ENCODE assay signal across 8 cellular contexts in genomic region chr15:42919308-42919707, GRCh38. TPM values are rescaled to one million over a fixed set of nuclear protein-coding genes. Genes with fewer than 3 reads are reported as not detected.
DNase-seq lines count a peak whose midpoint lies in the region; ATAC-seq, FAIRE-seq and TF ChIP-seq lines count a peak whose summit lies in the region.

No MANE protein-coding gene starts in this region.

- no peak for TF ChIP-seq CTCF in keratinocyte (optimal IDR thresholded peaks at IDR 0.05 in 1 of 3, IDR thresholded peaks at IDR 0.05 in 1 of 3, conservative IDR thresholded peaks at IDR 0.05 in 1 of 3; ENCODE audit: extremely low read depth in 1 of 3, insufficient read depth in 2 of 3, low read length in 3 of 3)
- TF ChIP-seq CTCF in tibial artery (IDR thresholded peaks at IDR 0.05) = no peak

- H3K79me2 ChIP-seq in keratinocyte (ENCODE audit: control insufficient read depth, insufficient read depth, low read length) = peaks cover 31% of the 10 kb centered on the region

- H3K9ac ChIP-seq in keratinocyte (ENCODE audit: control insufficient read depth, extremely low read depth, insufficient read depth, low read length) = peak overlapping the region; percentile 83

- H3K4me3 Mint-ChIP-seq in activated T-cell treated with anti-CD3 and anti-CD28 coated beads, Interleukin-2, amount 50 U/mL, for 24 hours = peak overlapping the region; percentile 94
- H3K4me3 Mint-ChIP-seq in activated CD8-positive, alpha-beta T cell treated with anti-CD3 and anti-CD28 coated beads, Interleukin-2, amount 10 ng/mL, durations not matched to agents 7 days and 5 days = peak overlapping the region; percentile 92

- DNase-seq in activated T-cell treated with anti-CD3 and anti-CD28 coated beads, Interleukin-2, amount 50 U/mL, for 24 hours = no peak
- no peak for DNase-seq in activated T-cell treated with anti-CD3 and anti-CD28 coated beads, Interleukin-2, amount 50 U/mL, for 48 hours
- no peak for DNase-seq in activated CD8-positive, alpha-beta T cell treated with anti-CD3 and anti-CD28 coated beads, Interleukin-2, amount 10 ng/mL, durations not matched to agents 7 days and 5 days
- DNase-seq in keratinocyte (ENCODE audit: low read depth, low spot score) = no peak
- DNase-seq in tibial artery = no peak
- DNase-seq in NCI-H446 treated with DMSO at 0.1 percent for 48 hours (lab: John Stamatoyannopoulos, UW) = no peak
- no peak for DNase-seq in 8988T

- H3K27me3 Mint-ChIP-seq in activated T-cell treated with anti-CD3 and anti-CD28 coated beads, Interleukin-2, amount 50 U/mL, for 24 hours = no peaks in the 10 kb centered on the region
- peaks cover 2% of the 10 kb centered on the region for H3K27me3 Mint-ChIP-seq in activated CD8-positive, alpha-beta T cell treated with anti-CD3 and anti-CD28 coated beads, Interleukin-2, amount 10 ng/mL, durations not matched to agents 7 days and 5 days (ENCODE audit: low read depth)

- peak overlapping the region; percentile 98 for H3K4me2 ChIP-seq in keratinocyte (ENCODE audit: control insufficient read depth, extremely low read depth, insufficient read depth, low read depth, low read length)

- no peak for ATAC-seq in activated CD8-positive, alpha-beta T cell treated with anti-CD3 and anti-CD28 coated beads, Interleukin-2, amount 10 ng/mL, durations not matched to agents 7 days and 5 days
- ATAC-seq in HG02571 (IDR thresholded peaks at IDR 0.05; ENCODE audit: unreplicated experiment) = no peak

- H3K27me3 ChIP-seq in keratinocyte (ENCODE audit: control insufficient read depth, extremely low read depth, insufficient read depth, low read length) = no peaks in the 10 kb centered on the region
- no peaks in the 10 kb centered on the region for H3K27me3 ChIP-seq in tibial artery

- intact Hi-C loops in tibial artery (cut with DNase I; ENCODE audit: low total_unique reads) = no loop called here

- peak overlapping the region; percentile 83 to 96 (median 85) for H3K4me3 ChIP-seq in keratinocyte (ENCODE audit: control insufficient read depth in 2 of 3, extremely low read depth in 1 of 3, insufficient read depth in 2 of 3, low read depth in 1 of 3, low read length in 3 of 3)
- peak overlapping the region; percentile 84 to 99 for H3K4me3 ChIP-seq in tibial artery

- peaks cover 22% of the 10 kb centered on the region for H3K4me1 ChIP-seq in keratinocyte (ENCODE audit: control insufficient read depth, extremely low read depth, insufficient read depth, low read length)
- peaks cover 0 to 27% (median 5%) of the 10 kb centered on the region in 4 donors for H3K4me1 ChIP-seq in tibial artery

- no peaks in the 10 kb centered on the region for H3K9me3 ChIP-seq in keratinocyte (ENCODE audit: control insufficient read depth, low read depth, low read length)
- H3K9me3 ChIP-seq in tibial artery = no peaks in the 10 kb centered on the region

- H3K27ac Mint-ChIP-seq in activated T-cell treated with anti-CD3 and anti-CD28 coated beads, Interleukin-2, amount 50 U/mL, for 24 hours = peak overlapping the region; percentile 94
- no peak overlapping the region for H3K27ac Mint-ChIP-seq in activated CD8-positive, alpha-beta T cell treated with anti-CD3 and anti-CD28 coated beads, Interleukin-2, amount 10 ng/mL, durations not matched to agents 7 days and 5 days

- no peaks in the 10 kb centered on the region for H3K9me3 Mint-ChIP-seq in activated T-cell treated with anti-CD3 and anti-CD28 coated beads, Interleukin-2, amount 50 U/mL, for 24 hours
- no peaks in the 10 kb centered on the region for H3K9me3 Mint-ChIP-seq in activated CD8-positive, alpha-beta T cell treated with anti-CD3 and anti-CD28 coated beads, Interleukin-2, amount 10 ng/mL, durations not matched to agents 7 days and 5 days (ENCODE audit: insufficient read depth)

- peak overlapping the region; percentile 93 for H2AFZ ChIP-seq in keratinocyte (ENCODE audit: control insufficient read depth, low read length)

- peaks cover 1 to 5% of the 10 kb centered on the region in 2 experiments for H3K36me3 ChIP-seq in keratinocyte (ENCODE audit: control insufficient read depth in 2 of 2, extremely low read depth in 1 of 2, insufficient read depth in 2 of 2, low read length in 2 of 2)
- no peaks in the 10 kb centered on the region for H3K36me3 ChIP-seq in tibial artery

- H3K4me1 Mint-ChIP-seq in activated T-cell treated with anti-CD3 and anti-CD28 coated beads, Interleukin-2, amount 50 U/mL, for 24 hours (ENCODE audit: low read depth) = peaks cover 46% of the 10 kb centered on the region
- H3K4me1 Mint-ChIP-seq in activated CD8-positive, alpha-beta T cell treated with anti-CD3 and anti-CD28 coated beads, Interleukin-2, amount 10 ng/mL, durations not matched to agents 7 days and 5 days (ENCODE audit: low read depth) = peaks cover 45% of the 10 kb centered on the region

- POLR2A ChIA-PET in activated CD8-positive, alpha-beta T cell treated with anti-CD3 and anti-CD28 coated beads, Interleukin-2, amount 10 ng/mL, durations not matched to agents 7 days and 5 days (lab: Charles Lee) = no interaction called here

- dilution Hi-C loops in keratinocyte (cut with MboI; ENCODE audit: extremely low pct_ligation_motif_present, low sequenced_read_pairs) = no loop called here

- H4K20me1 ChIP-seq in keratinocyte (ENCODE audit: control insufficient read depth, extremely low read depth, insufficient read depth, low read length) = no peaks in the 10 kb centered on the region

- no peak for FAIRE-seq in keratinocyte (lab: Jason Lieb, UNC)

- peaks cover 8% of the 10 kb centered on the region for H3K36me3 Mint-ChIP-seq in activated T-cell treated with anti-CD3 and anti-CD28 coated beads, Interleukin-2, amount 50 U/mL, for 24 hours (ENCODE audit: low read depth)
- peaks cover 5% of the 10 kb centered on the region for H3K36me3 Mint-ChIP-seq in activated CD8-positive, alpha-beta T cell treated with anti-CD3 and anti-CD28 coated beads, Interleukin-2, amount 10 ng/mL, durations not matched to agents 7 days and 5 days (ENCODE audit: low read depth)

- CTCF ChIA-PET in activated CD8-positive, alpha-beta T cell treated with anti-CD3 and anti-CD28 coated beads, Interleukin-2, amount 10 ng/mL, durations not matched to agents 7 days and 5 days (lab: Charles Lee) = no interaction called here

- peak overlapping the region; percentile 74 for H3K27ac ChIP-seq in keratinocyte (ENCODE audit: control insufficient read depth, insufficient read depth, low read length)
- peak overlapping the region; percentile 92 to 96 for H3K27ac ChIP-seq in tibial artery

- no peaks in the 10 kb centered on the region for H3K9me1 ChIP-seq in keratinocyte (ENCODE audit: control insufficient read depth, extremely low read depth, insufficient read depth, low read length)

RNA-seq across cellular contexts. Expression of gene TTBK2, which starts 1.3 kb away (rescaled TPM):
- total RNA-seq in activated CD8-positive, alpha-beta T cell treated with anti-CD3 and anti-CD28 coated beads, Interleukin-2, amount 10 ng/mL, durations not matched to agents 7 days and 5 days = 10 to 100 TPM; 10.1 to 13.9 TPM
- 4.7 to 7.3 TPM (median 4.8 TPM) in 3 replicates for polyA plus RNA-seq in keratinocyte
- 2.1 TPM for polyA plus RNA-seq in keratinocyte (2011; ENCODE audit: low read depth)
- 2.8 and 5.1 TPM in 2 replicates for polyA plus RNA-seq in keratinocyte (2011; cell fraction: cytosol; rRNA removed)
- polyA plus RNA-seq in keratinocyte (2011; cell fraction: nucleus; rRNA removed) = 11.5 and 12.7 TPM in 2 replicates
- 3.2 TPM in 2 replicates for polyA plus RNA-seq in keratinocyte (2012; ENCODE audit: low replicate concordance)
- 4.9 to 17.5 TPM (median 11.1 TPM) in 3 replicates for polyA minus RNA-seq in keratinocyte
- polyA minus RNA-seq in keratinocyte (2011; cell fraction: cytosol; rRNA and poly(A)+ RNA removed) = 6.3 TPM
- polyA minus RNA-seq in keratinocyte (2011; cell fraction: nucleus; rRNA and poly(A)+ RNA removed) = 9.8 and 18.8 TPM in 2 replicates
